10 cellular contexts compared by ENCODE assay signal in genomic region chrX:133923113-133923512, GRCh38.
A peak's percentile ranks its signal among the peaks of the same experiment; 100 is the strongest.
DNase-seq lines count a peak whose midpoint lies in the region; ATAC-seq, FAIRE-seq and TF ChIP-seq lines count a peak whose summit lies in the region.
"Had no signal": no experiment of that assay in that cellular context is flagged by ENCODE, and none has a peak within 500 bp of the region (broad histone marks: within the 10 kb centered on the region; RNA-seq: fewer than 3 reads in every experiment).

No MANE protein-coding gene starts in this region.

- intact Hi-C loops in kidney (cut with DNase I) = no loop called here

- FAIRE-seq in kidney (lab: Jason Lieb, UNC) = no peak

- peak; percentile 48 for DNase-seq in EH (ENCODE audit: low read depth)
- peak; percentile 1 for DNase-seq in hepatic stellate cell (ENCODE audit: low spot score)
- no peak for DNase-seq in retina
- DNase-seq in NCI-H2227 (lab: John Stamatoyannopoulos, UW; ENCODE audit: unreplicated experiment) = no peak
- DNase-seq in kidney = no peak
- DNase-seq in germinal center (ENCODE audit: low spot score) = no peak
- DNase-seq: right lobe of liver, testis had no signal

- no peaks in the 10 kb centered on the region for H4K20me1 ChIP-seq in OCI-LY3 (ENCODE audit: insufficient read depth, low read length)

- H3K4me2 ChIP-seq in OCI-LY3 (ENCODE audit: low read length) = peak overlapping the region; percentile 32; the same call in 1 of the 2 replicates

- H3K36me3 ChIP-seq in OCI-LY3 (replicated peaks; ENCODE audit: low read depth, low read length) (no peaks in the 10 kb centered on the region), kidney (ENCODE audit: control insufficient read depth in 1 of 2, insufficient read depth in 2 of 2, low read length in 2 of 2) (no peaks in the 10 kb centered on the region)
- H3K36me3 ChIP-seq: right lobe of liver had no signal

- no peak overlapping the region for H3K4me3 ChIP-seq in OCI-LY3 (ENCODE audit: low read length)
- no peak overlapping the region for H3K4me3 ChIP-seq in kidney (ENCODE audit: low read length in 2 of 2)
- H3K4me3 ChIP-seq: right lobe of liver, testis had no signal

- H3K27me3 ChIP-seq in OCI-LY3 (ENCODE audit: low read depth, low read length) = no peaks in the 10 kb centered on the region
- H3K27me3 ChIP-seq: right lobe of liver, testis had no signal

- no peaks in the 10 kb centered on the region for H3K79me2 ChIP-seq in OCI-LY3 (ENCODE audit: low read length)

- peak overlapping the region; percentile 30; the same call in 1 of the 2 replicates for H2AFZ ChIP-seq in OCI-LY3 (ENCODE audit: low read depth, low read length)

- ATAC-seq in GM21515 (IDR thresholded peaks at IDR 0.05; ENCODE audit: unreplicated experiment) = peak; percentile 54

- H3K9ac ChIP-seq in OCI-LY3 (ENCODE audit: low read length) (no peak overlapping the region), kidney (ENCODE audit: low read length in 2 of 2) (no peak overlapping the region)

- H3K4me1 ChIP-seq in OCI-LY3 (ENCODE audit: low read length) (peaks cover 16% of the 10 kb centered on the region), kidney (ENCODE audit: control insufficient read depth in 1 of 2, insufficient read depth in 1 of 2, low read depth in 1 of 2, low read length in 2 of 2) (no peaks in the 10 kb centered on the region)
- H3K4me1 ChIP-seq: right lobe of liver, testis had no signal

- H3K9me3 ChIP-seq in OCI-LY3 (ENCODE audit: insufficient read depth, low read length) (no peaks in the 10 kb centered on the region), kidney (ENCODE audit: control insufficient read depth in 1 of 2, low read length in 2 of 2) (no peaks in the 10 kb centered on the region)
- H3K9me3 ChIP-seq: right lobe of liver, testis had no signal

- no peak for TF ChIP-seq CTCF in OCI-LY3 (IDR thresholded peaks at IDR 0.05; ENCODE audit: low read depth, low read length)
- no peak for TF ChIP-seq CTCF in kidney (IDR thresholded peaks at IDR 0.05; ENCODE audit: borderline replicate concordance, extremely low read depth, insufficient read depth)

- H3K27ac ChIP-seq in OCI-LY3 (ENCODE audit: low read length) = no peak overlapping the region
- peak overlapping the region in 1 of 2 donors; percentile 45 for H3K27ac ChIP-seq in kidney (ENCODE audit: low read depth in 2 of 2, low read length in 2 of 2)
- H3K27ac ChIP-seq: right lobe of liver, testis had no signal

Comparison
In these comparisons a context has a peak if more than half of its experiments do, and no peak if none do; other contexts are left out.
1. DNase-seq: peak in EH (single experiment) and hepatic stellate cell (single experiment); none in retina (single experiment), NCI-H2227 (single experiment), kidney (single experiment) and germinal center (single experiment).